In the genomic region with DNA sequence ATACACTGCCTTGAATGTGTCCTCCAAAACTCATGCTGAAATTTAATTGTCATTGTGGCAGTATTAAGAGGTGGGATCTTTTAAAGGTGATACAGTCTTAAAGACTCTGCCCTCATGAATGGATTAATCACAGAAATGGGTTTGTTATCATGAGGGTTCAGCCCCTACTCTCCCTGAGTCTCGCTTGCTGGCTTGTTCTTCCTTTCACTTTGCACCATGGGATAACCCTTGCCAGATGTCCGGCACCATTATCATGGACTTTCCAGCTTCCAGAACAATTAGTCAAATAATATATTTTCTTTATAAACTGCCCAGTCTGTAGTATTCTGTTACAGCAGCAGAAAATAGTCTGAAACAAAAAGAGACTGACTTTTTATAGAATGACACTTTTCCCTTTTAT, we compare ENCODE assay signal across 1 cellular context.
TF ChIP-seq lines count a peak whose summit lies in the region.

No MANE protein-coding gene starts in this region.

TF ChIP-seq in liver, 16 proteins besides CTCF, POLR2A, EP300 and RAD21 (continued from another document):
- TF ChIP-seq, protein P1, sequence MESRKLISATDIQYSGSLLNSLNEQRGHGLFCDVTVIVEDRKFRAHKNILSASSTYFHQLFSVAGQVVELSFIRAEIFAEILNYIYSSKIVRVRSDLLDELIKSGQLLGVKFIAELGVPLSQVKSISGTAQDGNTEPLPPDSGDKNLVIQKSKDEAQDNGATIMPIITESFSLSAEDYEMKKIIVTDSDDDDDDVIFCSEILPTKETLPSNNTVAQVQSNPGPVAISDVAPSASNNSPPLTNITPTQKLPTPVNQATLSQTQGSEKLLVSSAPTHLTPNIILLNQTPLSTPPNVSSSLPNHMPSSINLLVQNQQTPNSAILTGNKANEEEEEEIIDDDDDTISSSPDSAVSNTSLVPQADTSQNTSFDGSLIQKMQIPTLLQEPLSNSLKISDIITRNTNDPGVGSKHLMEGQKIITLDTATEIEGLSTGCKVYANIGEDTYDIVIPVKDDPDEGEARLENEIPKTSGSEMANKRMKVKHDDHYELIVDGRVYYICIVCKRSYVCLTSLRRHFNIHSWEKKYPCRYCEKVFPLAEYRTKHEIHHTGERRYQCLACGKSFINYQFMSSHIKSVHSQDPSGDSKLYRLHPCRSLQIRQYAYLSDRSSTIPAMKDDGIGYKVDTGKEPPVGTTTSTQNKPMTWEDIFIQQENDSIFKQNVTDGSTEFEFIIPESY (IDR thresholded peaks at IDR 0.05): no peak
- TF ChIP-seq YY1 (IDR thresholded peaks at IDR 0.05): no peak
- no peak for TF ChIP-seq JUND (IDR thresholded peaks at IDR 0.05)
- no peak for TF ChIP-seq RXRA (IDR thresholded peaks at IDR 0.05)
TF ChIP-seq in liver: peak in this region for 0.
